8 cellular contexts compared by ENCODE assay signal in the genomic region with DNA sequence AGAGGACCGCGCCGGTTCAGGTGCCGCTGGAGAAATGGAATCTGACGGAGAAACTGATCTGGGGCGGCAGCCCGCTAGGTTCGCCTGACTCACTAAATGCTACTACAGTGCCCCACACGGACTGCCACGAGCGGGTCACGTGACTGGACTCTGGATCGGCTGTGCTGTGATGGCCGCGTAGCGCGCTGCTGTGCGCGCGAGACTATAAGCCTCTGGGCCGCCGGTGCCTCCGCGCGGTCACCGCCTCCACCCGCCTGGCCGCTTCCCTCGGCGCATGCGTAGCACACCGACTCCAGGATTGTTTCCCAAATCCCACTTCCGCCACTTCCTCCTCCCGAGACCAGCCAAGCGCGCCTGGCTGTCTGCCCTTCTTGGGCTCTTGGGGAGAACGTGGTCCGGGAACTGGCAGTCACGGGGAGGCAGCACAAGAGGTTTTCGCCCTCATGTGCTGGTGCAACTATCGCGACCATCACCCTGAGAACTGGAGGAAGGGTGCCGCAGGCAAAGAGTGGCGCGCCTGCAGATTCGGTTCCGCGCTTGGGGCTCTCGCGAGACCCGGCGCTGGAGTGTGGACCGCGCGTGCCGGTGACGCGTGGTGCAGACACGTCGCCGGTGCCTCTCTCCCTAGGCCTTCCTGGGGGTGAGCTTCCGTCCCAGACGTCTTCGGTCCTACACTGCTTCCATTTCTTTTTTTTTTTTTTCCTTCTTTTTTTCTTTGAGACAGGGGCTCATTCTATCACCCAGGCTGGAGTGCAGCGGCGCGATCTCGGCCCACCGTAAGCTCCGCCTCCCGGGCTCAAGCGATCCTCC. TPM values are rescaled to one million over a fixed set of nuclear protein-coding genes. Genes with fewer than 3 reads are reported as not detected.
DNase-seq lines count a peak whose midpoint lies in the region; ATAC-seq and TF ChIP-seq lines count a peak whose summit lies in the region.

No MANE protein-coding gene starts in this region.

- DNase-seq in Ammon's horn (ENCODE audit: low spot score) (peak; percentile 97), NCI-H510A treated with DMSO at 0.1 percent for 48 hours (lab: John Stamatoyannopoulos, UW) (peak; percentile 79), colonic mucosa (peak; percentile 96), left kidney (ENCODE audit: low read depth, low spot score) (peak; percentile 99)
- DNase-seq in activated CD4-positive, alpha-beta T cell treated with anti-CD3 and anti-CD28 coated beads for 48 hours, result peak; percentile 95
- peak; percentile 95 for DNase-seq in stimulated activated CD4-positive, alpha-beta T cell treated with anti-CD3 and anti-CD28 coated beads, Interleukin-1b, Interleukin-23, amount 100 ng/mL, for 48 hours

- intact Hi-C loops in colonic mucosa (cut with DNase I), result loop anchor here (5.0 kb wide), 1 partner anchor 76 kb away; the partner anchor contains the start of gene KDM4C

- H3K4me3 ChIP-seq in colonic mucosa, result peak overlapping the region; percentile 42

- peak overlapping the region; percentile 77 to 92 for H3K9ac ChIP-seq in colonic mucosa (ENCODE audit: low read depth in 2 of 2, low read length in 2 of 2)

- no peaks in the 10 kb centered on the region for H3K36me3 ChIP-seq in colonic mucosa

- no peaks in the 10 kb centered on the region for H3K27me3 ChIP-seq in colonic mucosa

- peak overlapping the region; percentile 97 for H3K27ac ChIP-seq in colonic mucosa

- TF ChIP-seq CTCF in colonic mucosa (IDR thresholded peaks at IDR 0.05), result no peak

- no peaks in the 10 kb centered on the region for H3K4me1 ChIP-seq in colonic mucosa

- H3K9me3 ChIP-seq in colonic mucosa, result no peaks in the 10 kb centered on the region

- TF ChIP-seq POLR2A in GM19193 (IDR thresholded peaks at IDR 0.05; ENCODE audit: extremely low read depth, insufficient read depth, insufficient read length), result peak; percentile 97

- ATAC-seq in HG03439 (IDR thresholded peaks at IDR 0.05; ENCODE audit: unreplicated experiment), result peak; percentile 70

RNA-seq across cellular contexts. Expression of gene GLDC, which starts 35.8 kb away (rescaled TPM):
- 1 to 10 TPM in 1 of 2 donors, under 1 TPM in 1; 0.21 to 1.1 TPM for total RNA-seq in colonic mucosa

Comparison
In these comparisons a context has a peak if more than half of its experiments do, and no peak if none do; other contexts are left out.
1. Peak in every context shown above with its lines: DNase-seq, ATAC-seq, H3K4me3 ChIP-seq and H3K27ac ChIP-seq.